Comparison of ENCODE assay signal across 20 cellular contexts in the genomic region with DNA sequence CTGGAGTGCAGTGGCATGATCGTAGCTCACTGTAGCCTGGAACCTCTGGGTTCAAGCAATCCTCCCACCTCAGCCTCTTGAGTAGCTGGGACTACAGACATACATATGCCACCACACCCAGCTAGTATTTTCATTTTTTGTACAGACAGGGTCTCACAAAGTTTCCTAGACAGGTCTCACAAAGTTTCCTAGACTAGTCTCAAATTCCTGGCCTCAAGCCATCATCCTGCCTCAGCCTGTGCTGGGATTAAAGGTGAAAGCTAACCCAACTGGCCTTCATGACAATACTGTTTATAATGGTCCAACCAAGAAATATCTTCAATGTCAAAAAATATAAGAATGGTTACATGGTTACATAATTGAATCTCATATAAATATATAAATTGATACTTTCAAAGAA. TPM values are rescaled to one million over a fixed set of nuclear protein-coding genes. Genes with fewer than 3 reads are reported as not detected.
A peak's percentile ranks its signal among the peaks of the same experiment; 100 is the strongest.
DNase-seq lines count a peak whose midpoint lies in the region; ATAC-seq and TF ChIP-seq lines count a peak whose summit lies in the region.
"Had no signal": no experiment of that assay in that cellular context is flagged by ENCODE, and none has a peak within 500 bp of the region (broad histone marks: within the 10 kb centered on the region; RNA-seq: fewer than 3 reads in every experiment).

No MANE protein-coding gene starts in this region.

- no peak overlapping the region for H4K8ac ChIP-seq in IMR-90 (ENCODE audit: low read depth in 2 of 2, low read length in 2 of 2)

- H3K9ac ChIP-seq in IMR-90 (ENCODE audit: low read depth, low read length) (no peak overlapping the region), smooth muscle cell (ENCODE audit: low read depth) (no peak overlapping the region)

- WGBS in IMR-90 (ENCODE audit: extremely low coverage in 2 of 2, insufficient read length in 1 of 2), 2 experiments: 100% methylated on average over 1 of the region's 1 CpG; no CpG with 5 or more reads in 1 of the 2 experiments
- 93% methylated on average over 1 of the region's 1 CpG for WGBS in smooth muscle cell (ENCODE audit: low lambda C conversion rate)

- no peak overlapping the region for H3K56ac ChIP-seq in IMR-90 (ENCODE audit: extremely low read depth, insufficient read depth, low read length)

- H3K4me2 ChIP-seq in IMR-90 (ENCODE audit: low read depth, low read length) (no peak overlapping the region), smooth muscle cell (no peak overlapping the region)

- no peak overlapping the region for H3K23ac ChIP-seq in IMR-90 (ENCODE audit: low read depth, low read length)

- H2AK9ac ChIP-seq in IMR-90 (replicated peaks; ENCODE audit: low read depth, low read length, poor library complexity): no peak overlapping the region

- no peak for TF ChIP-seq RAD21 in IMR-90 (IDR thresholded peaks at IDR 0.05; ENCODE audit: low read length)

- H3K36me3 ChIP-seq in IMR-90 (ENCODE audit: control insufficient read depth, insufficient read depth, low read length) (no peaks in the 10 kb centered on the region), brain microvascular endothelial cell (replicated peaks) (no peaks in the 10 kb centered on the region), smooth muscle cell (ENCODE audit: low read depth) (no peaks in the 10 kb centered on the region)
- H3K36me3 ChIP-seq: HAP-1, Peyer's patch, SJCRH30 had no signal

- intact Hi-C loops in IMR-90 (cut with micrococcal nuclease): no loop called here

- H2BK15ac ChIP-seq in IMR-90 (ENCODE audit: low read depth, low read length): peak overlapping the region; percentile 59; the same call in 1 of the 3 replicates

- H3K18ac ChIP-seq in IMR-90 (ENCODE audit: low read depth, low read length): peak overlapping the region; percentile 56; the same call in 1 of the 2 replicates

- POLR2A ChIA-PET in IMR-90 (lab: Charles Lee; ENCODE audit: unreplicated experiment): no interaction called here

- H2BK120ac ChIP-seq in IMR-90 (ENCODE audit: low read depth, low read length): no peak overlapping the region

- peaks cover 9% of the 10 kb centered on the region for H3F3A ChIP-seq in smooth muscle cell (ENCODE audit: low read depth)

- H3K9me1 ChIP-seq in IMR-90 (ENCODE audit: insufficient read depth, low read length): peaks cover 35% of the 10 kb centered on the region

- CTCF ChIA-PET in IMR-90 (lab: Yijun Ruan, JAX): interaction anchor here (0.5 to 1.8 kb wide), 3 partner anchors 8 to 716 kb away, joined by 3 to 6 read pairs (median 4); no protein-coding TSS in a partner anchor

- peaks cover 2% of the 10 kb centered on the region; the same call in 1 of the 2 replicates for H3K9me3 ChIP-seq in IMR-90 (ENCODE audit: control insufficient read depth, insufficient read depth, low read length)
- no peaks in the 10 kb centered on the region for H3K9me3 ChIP-seq in smooth muscle cell (replicated peaks; ENCODE audit: low read depth)
- H3K9me3 ChIP-seq: HAP-1, Peyer's patch, SJCRH30 had no signal

- H3K14ac ChIP-seq in IMR-90 (replicated peaks; ENCODE audit: low read depth, low read length): no peak overlapping the region

- H3K4me3 ChIP-seq in IMR-90 (ENCODE audit: insufficient read depth, low read depth, low read length) (no peak overlapping the region), brain microvascular endothelial cell (ENCODE audit: low read depth, low read length) (no peak overlapping the region), smooth muscle cell (no peak overlapping the region)
- H3K4me3 ChIP-seq: GM12878, HAP-1, Peyer's patch, SJCRH30 had no signal

- ATAC-seq in IMR-90 (ENCODE audit: low read depth): no peak
- peak; percentile 33 for ATAC-seq in left lobe of liver
- no peak for ATAC-seq in HG03045 (IDR thresholded peaks at IDR 0.05; ENCODE audit: unreplicated experiment)
- ATAC-seq: GM12878 had no signal

- H3K79me1 ChIP-seq in IMR-90 (ENCODE audit: low read depth in 1 of 2, low read length in 2 of 2): peaks cover 25 to 59% of the 10 kb centered on the region in 2 experiments

- H3K4me1 ChIP-seq in IMR-90 (ENCODE audit: control insufficient read depth, insufficient read depth, low read length): peaks cover 25% of the 10 kb centered on the region
- H3K4me1 ChIP-seq in smooth muscle cell (ENCODE audit: low read depth): peaks cover 35% of the 10 kb centered on the region
- H3K4me1 ChIP-seq: HAP-1, Peyer's patch had no signal

- peak overlapping the region; percentile 29 for H2BK5ac ChIP-seq in IMR-90 (ENCODE audit: low read depth, low read length, poor library complexity, severe bottlenecking)

- H3K27ac ChIP-seq in IMR-90 (ENCODE audit: insufficient read depth, low read length): no peak overlapping the region; the same call in 1 of the 2 replicates
- H3K27ac ChIP-seq in brain microvascular endothelial cell: peak overlapping the region; percentile 81
- H3K27ac ChIP-seq in smooth muscle cell (ENCODE audit: low read depth): peak overlapping the region; percentile 43
- H3K27ac ChIP-seq: Peyer's patch, SJCRH30 had no signal

- DNase-seq in IMR-90 (no peak), brain microvascular endothelial cell (peak; percentile 65), left lobe of liver (ENCODE audit: low spot score) (no peak), smooth muscle cell (lab: John Stamatoyannopoulos, UW; ENCODE audit: unreplicated experiment) (no peak), amniotic stem cell (lab: John Stamatoyannopoulos, UW) (no peak)
- no peak for DNase-seq in stimulated activated CD4-positive, alpha-beta T cell treated with anti-CD3 and anti-CD28 coated beads, Interleukin-4, amount 100 ng/mL, for 24 hours
- DNase-seq: CD4-positive, CD25-positive, alpha-beta regulatory T cell; COR-L47; DND-41; KG1; NCI-H1092 treated with DMSO at 0.1 percent for 48 hours; NCI-H1436 treated with DMSO at 0.1 percent for 48 hours; NCI-H2029; NCI-H345; NCI-H524 treated with DMSO at 0.1 percent for 48 hours; Peyer's patch had no signal

- TF ChIP-seq POLR2A in IMR-90 (IDR thresholded peaks at IDR 0.05; ENCODE audit: low read depth, low read length): no peak

- H3K4ac ChIP-seq in IMR-90 (ENCODE audit: low read depth, low read length): no peak overlapping the region

- peaks cover 64% of the 10 kb centered on the region for H4K20me1 ChIP-seq in IMR-90 (ENCODE audit: insufficient read depth, low read length)
- H4K20me1 ChIP-seq in smooth muscle cell (ENCODE audit: low read depth): peaks cover 12% of the 10 kb centered on the region

- H4K5ac ChIP-seq in IMR-90 (ENCODE audit: low read depth, low read length): no peak overlapping the region

- BruUV-seq in IMR-90 (replicated peaks; lab: Mats Ljungman, UMichigan): no TSS peak

- H2AFZ ChIP-seq in IMR-90 (replicated peaks; ENCODE audit: low read length, poor library complexity) (no peak overlapping the region), smooth muscle cell (ENCODE audit: low read depth) (no peak overlapping the region)

- no peak overlapping the region for H2BK20ac ChIP-seq in IMR-90 (ENCODE audit: low read depth, low read length)

- no peak for TF ChIP-seq CTCF in IMR-90 (conservative IDR thresholded peaks at IDR 0.05; ENCODE audit: low read depth, low read length)
- TF ChIP-seq CTCF in brain microvascular endothelial cell (IDR thresholded peaks at IDR 0.05; ENCODE audit: low read depth, low read length, missing control alignments): no peak
- no peak for TF ChIP-seq CTCF in smooth muscle cell (IDR thresholded peaks at IDR 0.05; ENCODE audit: borderline replicate concordance, insufficient read depth, poor library complexity, severe bottlenecking)

- peak overlapping the region; percentile 33; the same call in 1 of the 2 replicates for H2AK5ac ChIP-seq in IMR-90 (ENCODE audit: low read depth, low read length)

- in situ Hi-C loops in IMR-90 (cut with MboI; ENCODE audit: low sequenced_read_pairs): no loop called here
- in situ Hi-C loops in brain microvascular endothelial cell (cut with HindIII; ENCODE audit: low pct_ligation_motif_present, low sequenced_read_pairs): no loop called here

- no peaks in the 10 kb centered on the region for H3K27me3 ChIP-seq in IMR-90 (ENCODE audit: control insufficient read depth, insufficient read depth, low read length)
- no peaks in the 10 kb centered on the region for H3K27me3 ChIP-seq in brain microvascular endothelial cell (replicated peaks)
- no peaks in the 10 kb centered on the region for H3K27me3 ChIP-seq in smooth muscle cell (ENCODE audit: low read depth)
- H3K27me3 ChIP-seq: Peyer's patch, SJCRH30 had no signal

- no peak overlapping the region for H4K91ac ChIP-seq in IMR-90 (ENCODE audit: insufficient read depth, low read depth, low read length)

- dilution Hi-C loops in IMR-90 (cut with HindIII; ENCODE audit: low sequenced_read_pairs, unreplicated experiment): no loop called here

- no peaks in the 10 kb centered on the region for H3K79me2 ChIP-seq in smooth muscle cell (ENCODE audit: low read depth)

TF ChIP-seq in IMR-90, 13 proteins besides CTCF, POLR2A, EP300 and RAD21 (continues in another document):
- TF ChIP-seq FOS (IDR thresholded peaks at IDR 0.05; ENCODE audit: low read depth, low read length) (no peak), USF2 (IDR thresholded peaks at IDR 0.05; ENCODE audit: low read depth, low read length) (no peak), RCOR1 (IDR thresholded peaks at IDR 0.05; ENCODE audit: insufficient replicate concordance, low read length) (no peak), CHD1 (IDR thresholded peaks at IDR 0.05; ENCODE audit: low read depth, low read length) (no peak), SMC3 (IDR thresholded peaks at IDR 0.05; ENCODE audit: low read depth, low read length) (no peak), NFE2L2 (IDR thresholded peaks at IDR 0.05; ENCODE audit: low read depth, low read length) (no peak), RFX5 (IDR thresholded peaks at IDR 0.05; ENCODE audit: low read depth, low read length) (no peak), MAFK (IDR thresholded peaks at IDR 0.05; ENCODE audit: low read depth, low read length) (no peak)

RNA-seq across cellular contexts. Expression of gene GPR176, which starts 24.0 kb away (rescaled TPM):
- total RNA-seq in IMR-90 (2012; rRNA removed) (194 and 246 TPM in 2 replicates), left lobe of liver (0.88 TPM), smooth muscle cell (20.0 and 23.8 TPM in 2 replicates)
- polyA plus RNA-seq in IMR-90 (2012; rRNA removed) (114 and 118 TPM in 2 replicates), smooth muscle cell (17.0 and 22.4 TPM in 2 replicates)
- 89.6 and 120 TPM in 2 replicates for polyA plus RNA-seq in IMR-90 (2012; cell fraction: cytosol; rRNA removed)
- polyA plus RNA-seq in IMR-90 (2012; cell fraction: nucleus; rRNA removed; ENCODE audit: low replicate concordance): 71.7 and 95.1 TPM in 2 replicates
- total RNA-seq: CD4-positive, CD25-positive, alpha-beta regulatory T cell had no signal
- polyA plus RNA-seq: CD4-positive, CD25-positive, alpha-beta regulatory T cell had no signal

RNA-seq across cellular contexts. Expression of gene EIF2AK4, which starts 37.8 kb away (rescaled TPM):
- 132 and 139 TPM in 2 replicates for total RNA-seq in IMR-90 (2012; rRNA removed)
- polyA plus RNA-seq in IMR-90 (2012; rRNA removed): 75.3 and 80.3 TPM in 2 replicates
- 35.6 and 77.8 TPM in 2 replicates for polyA plus RNA-seq in IMR-90 (2012; cell fraction: cytosol; rRNA removed)
- 20.2 and 41.4 TPM in 2 replicates for polyA plus RNA-seq in IMR-90 (2012; cell fraction: nucleus; rRNA removed; ENCODE audit: low replicate concordance)
- 12.4 TPM for total RNA-seq in left lobe of liver
- 56.5 and 59.0 TPM in 2 replicates for total RNA-seq in smooth muscle cell
- polyA plus RNA-seq in smooth muscle cell: 69.2 and 72.9 TPM in 2 replicates
